Comparison of ENCODE assay signal across 8 cellular contexts in genomic region chr11:102346456-102346747, GRCh38. TPM values are rescaled to one million over a fixed set of nuclear protein-coding genes. Genes with fewer than 3 reads are reported as not detected.
A peak's percentile ranks its signal among the peaks of the same experiment; 100 is the strongest.
DNase-seq lines count a peak whose midpoint lies in the region; ATAC-seq, FAIRE-seq and TF ChIP-seq lines count a peak whose summit lies in the region.

No MANE protein-coding gene starts in this region.

- peak overlapping the region; percentile 99 for H3K27ac Mint-ChIP-seq in activated CD4-positive, alpha-beta T cell treated with anti-CD3 and anti-CD28 coated beads, Interleukin-2, amount 10 ng/mL, durations not matched to agents 24 days and 14 days
- H3K27ac Mint-ChIP-seq in astrocyte (ENCODE audit: unreplicated experiment): peak overlapping the region; percentile 96

- H3K27ac ChIP-seq in astrocyte (ENCODE audit: low read depth, low read length): peak overlapping the region; percentile 99
- peak overlapping the region; percentile 99 for H3K27ac ChIP-seq in left lung
- H3K27ac ChIP-seq in temporal lobe (ENCODE audit: low read depth, low read length): peak overlapping the region; percentile 93

- H3K4me1 ChIP-seq in astrocyte (ENCODE audit: insufficient read depth, low read length) (peaks cover 19% of the 10 kb centered on the region), left lung (peaks cover 3 to 34% of the 10 kb centered on the region in 2 donors)

- peaks cover 15% of the 10 kb centered on the region for H4K20me1 ChIP-seq in astrocyte (ENCODE audit: insufficient read depth, low read length)

- no peak for DNase-seq in activated CD4-positive, alpha-beta T cell treated with anti-CD3 and anti-CD28 coated beads, Interleukin-2, amount 10 ng/mL, durations not matched to agents 24 days and 14 days
- DNase-seq in activated CD4-positive, alpha-beta T cell treated with anti-CD3 and anti-CD28 coated beads for 1 hour: no peak
- DNase-seq in astrocyte (ENCODE audit: low read depth) (peak; percentile 7), left lung (no peak), NCI-H748 treated with DMSO at 0.1 percent for 48 hours (lab: John Stamatoyannopoulos, UW) (no peak), dermis blood vessel endothelial cell (no peak)

- intact Hi-C loops in activated CD4-positive, alpha-beta T cell treated with anti-CD3 and anti-CD28 coated beads, Interleukin-2, amount 10 ng/mL, durations not matched to agents 24 days and 14 days (cut with micrococcal nuclease): loop anchor here (2.0 kb wide), 2 partner anchors 14 to 50 kb away; no protein-coding TSS in a partner anchor
- intact Hi-C loops in left lung (cut with DNase I): no loop called here

- no peaks in the 10 kb centered on the region for H3K9me3 Mint-ChIP-seq in activated CD4-positive, alpha-beta T cell treated with anti-CD3 and anti-CD28 coated beads, Interleukin-2, amount 10 ng/mL, durations not matched to agents 24 days and 14 days
- H3K9me3 Mint-ChIP-seq in astrocyte (ENCODE audit: unreplicated experiment): no peaks in the 10 kb centered on the region

- ATAC-seq in left lung: no peak
- ATAC-seq in HG03025 (IDR thresholded peaks at IDR 0.05; ENCODE audit: low FRiP score, unreplicated experiment): no peak

- FAIRE-seq in astrocyte (lab: Jason Lieb, UNC): no peak

- H3K9ac ChIP-seq in astrocyte (ENCODE audit: low read length): peak overlapping the region; percentile 95

- peaks cover 42% of the 10 kb centered on the region for H3K79me2 ChIP-seq in astrocyte (ENCODE audit: insufficient read depth, low read length)

- peak overlapping the region; percentile 99 for H3K4me3 Mint-ChIP-seq in activated CD4-positive, alpha-beta T cell treated with anti-CD3 and anti-CD28 coated beads, Interleukin-2, amount 10 ng/mL, durations not matched to agents 24 days and 14 days
- peak overlapping the region; percentile 96 for H3K4me3 Mint-ChIP-seq in astrocyte (ENCODE audit: unreplicated experiment)

- H3K27me3 ChIP-seq in astrocyte (ENCODE audit: insufficient read depth, low read length): no peaks in the 10 kb centered on the region
- no peaks in the 10 kb centered on the region for H3K27me3 ChIP-seq in left lung

- H3K4me3 ChIP-seq in astrocyte (ENCODE audit: insufficient read depth, low read depth, low read length): peak overlapping the region; percentile 91
- peak overlapping the region; percentile 55 to 80 for H3K4me3 ChIP-seq in left lung

- H3K27me3 Mint-ChIP-seq in activated CD4-positive, alpha-beta T cell treated with anti-CD3 and anti-CD28 coated beads, Interleukin-2, amount 10 ng/mL, durations not matched to agents 24 days and 14 days: no peaks in the 10 kb centered on the region
- H3K27me3 Mint-ChIP-seq in astrocyte (ENCODE audit: low read depth, unreplicated experiment): no peaks in the 10 kb centered on the region

- peaks cover 18% of the 10 kb centered on the region for H3K36me3 Mint-ChIP-seq in activated CD4-positive, alpha-beta T cell treated with anti-CD3 and anti-CD28 coated beads, Interleukin-2, amount 10 ng/mL, durations not matched to agents 24 days and 14 days (ENCODE audit: low read depth)
- peaks cover 4% of the 10 kb centered on the region for H3K36me3 Mint-ChIP-seq in astrocyte (ENCODE audit: low read depth, unreplicated experiment)

- peak overlapping the region; percentile 83 for H3K4me2 ChIP-seq in astrocyte (ENCODE audit: low read length)

- H3K36me3 ChIP-seq in astrocyte (ENCODE audit: insufficient read depth, low read length) (peaks cover 7% of the 10 kb centered on the region), left lung (peaks cover 0 to 11% of the 10 kb centered on the region in 2 donors)

- peak overlapping the region; percentile 83 for H2AFZ ChIP-seq in astrocyte (ENCODE audit: low read depth, low read length)

- peaks cover 37% of the 10 kb centered on the region for H3K4me1 Mint-ChIP-seq in activated CD4-positive, alpha-beta T cell treated with anti-CD3 and anti-CD28 coated beads, Interleukin-2, amount 10 ng/mL, durations not matched to agents 24 days and 14 days
- peaks cover 28% of the 10 kb centered on the region for H3K4me1 Mint-ChIP-seq in astrocyte (ENCODE audit: low read depth, unreplicated experiment)

- H3K9me3 ChIP-seq in astrocyte (ENCODE audit: insufficient read depth, low read depth, low read length) (no peaks in the 10 kb centered on the region), left lung (no peaks in the 10 kb centered on the region)

- TF ChIP-seq CTCF in astrocyte (IDR thresholded peaks at IDR 0.05; ENCODE audit: insufficient read depth, low read depth, low read length): no peak
- no peak for TF ChIP-seq CTCF in left lung (IDR thresholded peaks at IDR 0.05)

RNA-seq across cellular contexts. Expression of gene BIRC2, which starts 0.6 kb away (rescaled TPM):
- 27.8 and 30.8 TPM in 2 replicates for total RNA-seq in activated CD4-positive, alpha-beta T cell treated with anti-CD3 and anti-CD28 coated beads, Interleukin-2, amount 10 ng/mL, durations not matched to agents 24 days and 14 days
- 69.9 and 72.0 TPM in 2 replicates for total RNA-seq in astrocyte
- 10 to 100 TPM; 37.2 to 42.9 TPM for total RNA-seq in left lung
- 112 TPM for total RNA-seq in temporal lobe
- total RNA-seq in dermis blood vessel endothelial cell: 57.8 and 70.1 TPM in 2 replicates

RNA-seq across cellular contexts. Expression of gene BIRC3, which starts 29.1 kb away (rescaled TPM):
- total RNA-seq in activated CD4-positive, alpha-beta T cell treated with anti-CD3 and anti-CD28 coated beads, Interleukin-2, amount 10 ng/mL, durations not matched to agents 24 days and 14 days: 100 and 102 TPM in 2 replicates
- total RNA-seq in astrocyte: 2.2 and 2.6 TPM in 2 replicates
- total RNA-seq in left lung: 10 to 100 TPM; 14.0 to 28.1 TPM
- 0.74 TPM for total RNA-seq in temporal lobe
- total RNA-seq in dermis blood vessel endothelial cell: 3.6 and 8.7 TPM in 2 replicates
